12 cellular contexts compared by ENCODE assay signal in genomic region chr20:5171790-5172164, GRCh38. TPM values are rescaled to one million over a fixed set of nuclear protein-coding genes. Genes with fewer than 3 reads are reported as not detected.
DNase-seq lines count a peak whose midpoint lies in the region; ATAC-seq and TF ChIP-seq lines count a peak whose summit lies in the region.
"Had no signal": no experiment of that assay in that cellular context is flagged by ENCODE, and none has a peak within 500 bp of the region (broad histone marks: within the 10 kb centered on the region; RNA-seq: fewer than 3 reads in every experiment).

No MANE protein-coding gene starts in this region.

- TF ChIP-seq RAD21 in SK-N-SH (IDR thresholded peaks at IDR 0.05; ENCODE audit: low read length), result no peak

- TF ChIP-seq CTCF in SK-N-SH (IDR thresholded peaks at IDR 0.05) (no peak), heart right ventricle (IDR thresholded peaks at IDR 0.05) (no peak), WTC11 (IDR thresholded peaks at IDR 0.05) (no peak)

- peaks cover 19% of the 10 kb centered on the region for H4K20me1 ChIP-seq in SK-N-SH (ENCODE audit: insufficient read depth)

- TF ChIP-seq EP300 in SK-N-SH (IDR thresholded peaks at IDR 0.05; ENCODE audit: borderline replicate concordance in 1 of 2, low read depth in 1 of 2, low read length in 1 of 2), result no peak

- H3K4me1 ChIP-seq in SK-N-SH (ENCODE audit: control insufficient read depth in 1 of 2, insufficient read depth in 2 of 2, low read depth in 1 of 2, low read length in 1 of 2) (peaks cover 17 to 37% of the 10 kb centered on the region in 2 experiments; a peak in 3 of 4 replicates), heart right ventricle (peaks cover 54 to 100% (median 94%) of the 10 kb centered on the region in 9 donors), subcutaneous abdominal adipose tissue (ENCODE audit: control insufficient read depth in 5 of 5, insufficient read depth in 5 of 5, low read length in 5 of 5) (peaks cover 8 to 82% (median 55%) of the 10 kb centered on the region in 5 donors), aorta (ENCODE audit: control insufficient read depth in 1 of 2, insufficient read depth in 2 of 2, low read length in 2 of 2) (peaks cover 0 to 4% of the 10 kb centered on the region in 2 donors)

- intact Hi-C loops in heart right ventricle (cut with DNase I) (loop anchor here in 4 of 10 donors (5.0 kb wide), 2 partner anchors 34 to 44 kb away; partner anchors contain the start of gene CDS2 (in 3 of the 4)), aorta (cut with DNase I) (loop anchor here (5.0 kb wide), 2 partner anchors 34 to 39 kb away; no protein-coding TSS in a partner anchor)

- H3K9me3 ChIP-seq in SK-N-SH (no peaks in the 10 kb centered on the region), heart right ventricle (no peaks in the 10 kb centered on the region), subcutaneous abdominal adipose tissue (ENCODE audit: control insufficient read depth in 5 of 5, low read length in 5 of 5) (no peaks in the 10 kb centered on the region), aorta (ENCODE audit: control insufficient read depth, low read length) (no peaks in the 10 kb centered on the region)
- H3K9me3 ChIP-seq: body of pancreas, neutrophil had no signal

- no peaks in the 10 kb centered on the region for H3K9me2 ChIP-seq in SK-N-SH

- no peaks in the 10 kb centered on the region for H3K36me3 Mint-ChIP-seq in WTC11

- no peaks in the 10 kb centered on the region for H3K9me3 Mint-ChIP-seq in WTC11

- peaks cover 6 to 10% of the 10 kb centered on the region in 2 experiments for H3K36me3 ChIP-seq in SK-N-SH (replicated peaks in 1 of 2; ENCODE audit: control insufficient read depth in 1 of 2, insufficient read depth in 2 of 2, low read length in 1 of 2)
- H3K36me3 ChIP-seq in heart right ventricle, result peaks cover 0 to 43% (median 10%) of the 10 kb centered on the region in 9 donors
- H3K36me3 ChIP-seq in subcutaneous abdominal adipose tissue (ENCODE audit: control insufficient read depth in 5 of 5, insufficient read depth in 5 of 5, low read length in 5 of 5), result peaks cover 0 to 16% (median 11%) of the 10 kb centered on the region in 5 donors
- peaks cover 0 to 2% of the 10 kb centered on the region in 2 donors for H3K36me3 ChIP-seq in aorta (ENCODE audit: control insufficient read depth in 1 of 2, insufficient read depth in 2 of 2, low read length in 1 of 2)

- H3F3A ChIP-seq in SK-N-SH (replicated peaks; ENCODE audit: insufficient read depth), result no peaks in the 10 kb centered on the region

- POLR2A ChIA-PET in SK-N-SH (lab: Yijun Ruan, JAX), result interaction anchor here (1.1 kb wide), 1 partner anchor 11 kb away, joined by 3 read pairs; no protein-coding TSS in a partner anchor
- POLR2A ChIA-PET in WTC11 (lab: Charles Lee), result interaction anchor here (1.7 kb wide), 1 partner anchor 45 kb away, joined by 7 read pairs; the partner anchor contains the start of gene CDS2

- H3K27me3 ChIP-seq in SK-N-SH (ENCODE audit: insufficient read depth), result no peaks in the 10 kb centered on the region
- no peaks in the 10 kb centered on the region for H3K27me3 ChIP-seq in heart right ventricle
- no peaks in the 10 kb centered on the region for H3K27me3 ChIP-seq in subcutaneous abdominal adipose tissue (ENCODE audit: control insufficient read depth in 5 of 5, insufficient read depth in 4 of 5, low read length in 5 of 5)
- H3K27me3 ChIP-seq in aorta (ENCODE audit: control insufficient read depth in 1 of 2, insufficient read depth in 2 of 2, low read length in 1 of 2), result no peaks in the 10 kb centered on the region
- H3K27me3 ChIP-seq: body of pancreas, neutrophil had no signal

- 89% methylated on average over 4 of the region's 4 CpGs for WGBS in SK-N-SH (ENCODE audit: low lambda C conversion rate)
- 22 to 26% methylated on average over 4 of the region's 4 CpGs for WGBS in heart right ventricle, 2 donors
- 60 to 61% methylated on average over 4 of the region's 4 CpGs for WGBS in aorta, 2 donors

- no peak overlapping the region for H3K27ac Mint-ChIP-seq in WTC11

- no peak for ATAC-seq in SK-N-SH treated with all-trans-retinoic acid at 6 μM for 48 hours
- ATAC-seq in HG03565 (IDR thresholded peaks at IDR 0.05; ENCODE audit: unreplicated experiment), result peak; percentile 39
- ATAC-seq in heart right ventricle, result peak in 2 of 8 donors; percentile 2 to 18
- ATAC-seq in WTC11, result no peak
- no peak for ATAC-seq in HG02970 (IDR thresholded peaks at IDR 0.05; ENCODE audit: low FRiP score, unreplicated experiment)
- ATAC-seq in aorta (ENCODE audit: low FRiP score), result no peak
- ATAC-seq: PC-3 had no signal

- H2AFZ ChIP-seq in SK-N-SH (ENCODE audit: low read depth), result no peak overlapping the region

- H3K4me1 Mint-ChIP-seq in WTC11, result peaks cover 65% of the 10 kb centered on the region

- H3K79me2 ChIP-seq in SK-N-SH (ENCODE audit: insufficient read depth), result peaks cover 34% of the 10 kb centered on the region

- no peak for DNase-seq in SK-N-SH
- no peak for DNase-seq in heart right ventricle
- no peak for DNase-seq in WTC11 (ENCODE audit: low spot score)
- no peak for DNase-seq in aorta
- DNase-seq: activated CD4-positive, alpha-beta T cell treated with anti-CD3 and anti-CD28 coated beads for 4 hours; PC-3 had no signal

- H3K9ac ChIP-seq in SK-N-SH (no peak overlapping the region), subcutaneous abdominal adipose tissue (ENCODE audit: low read length in 5 of 5) (peak overlapping the region in 2 of 5 donors; percentile 11 to 26)

- no peak overlapping the region for H3K4me3 Mint-ChIP-seq in WTC11

- CTCF ChIA-PET in SK-N-SH (lab: Yijun Ruan, JAX) (interaction anchor here (2.5 to 2.8 kb wide), 2 partner anchors 20 to 45 kb away, joined by 10 to 12 read pairs; partner anchors contain the start of gene CDS2), WTC11 (lab: Charles Lee) (interaction anchor here (2.1 to 4.9 kb wide), 2 partner anchors 20 to 45 kb away, joined by 9 to 48 read pairs; partner anchors contain the start of gene CDS2)

- H3K4me3 ChIP-seq in SK-N-SH (ENCODE audit: low read depth in 2 of 2, low read length in 1 of 2) (no peak overlapping the region), heart right ventricle (peak overlapping the region in 3 of 10 donors; percentile 1 to 19 (median 13)), subcutaneous abdominal adipose tissue (ENCODE audit: low read depth in 1 of 5, low read length in 5 of 5) (no peak overlapping the region), aorta (ENCODE audit: low read length in 2 of 2) (no peak overlapping the region)
- H3K4me3 ChIP-seq: body of pancreas had no signal

- no peaks in the 10 kb centered on the region for H3K27me3 Mint-ChIP-seq in WTC11 (ENCODE audit: low read depth)

- no peak overlapping the region for H3K4me2 ChIP-seq in SK-N-SH

- H3K27ac ChIP-seq in SK-N-SH (ENCODE audit: low read depth in 2 of 2, low read length in 1 of 2), result peak overlapping the region in 1 of 2 experiments; percentile 80; a peak in 2 of 4 replicates
- H3K27ac ChIP-seq in heart right ventricle, result peak overlapping the region; percentile 41 to 87 (median 74)
- peak overlapping the region; percentile 68 for H3K27ac ChIP-seq in subcutaneous abdominal adipose tissue (ENCODE audit: low read depth, low read length)
- no peak overlapping the region for H3K27ac ChIP-seq in aorta (ENCODE audit: low read depth in 1 of 2, low read length in 2 of 2)

TF ChIP-seq in SK-N-SH, 30 proteins besides CTCF, POLR2A, EP300 and RAD21:
- TF ChIP-seq MEF2A (IDR thresholded peaks at IDR 0.05; ENCODE audit: borderline replicate concordance, low read depth) (no peak), RFX5 (IDR thresholded peaks at IDR 0.05; ENCODE audit: low read length) (0 out of 2 replicates have a peak, but pooled peaks have one; percentile 35), NFIC (IDR thresholded peaks at IDR 0.05; ENCODE audit: borderline replicate concordance) (no peak), TAF1 (IDR thresholded peaks at IDR 0.05; ENCODE audit: borderline replicate concordance, low read depth, low read length) (no peak)

RNA-seq across cellular contexts. Expression of gene CDS2, which starts 45.0 kb away (rescaled TPM):
- polyA plus RNA-seq in SK-N-SH (2012; rRNA removed) (13.9 and 22.7 TPM in 2 replicates), heart right ventricle (10 to 100 TPM; 16.7 to 23.1 TPM), aorta (10 to 100 TPM; 13.9 to 21.3 TPM)
- 19.9 and 22.1 TPM in 2 replicates for polyA plus RNA-seq in SK-N-SH (2012; cell fraction: cytosol; rRNA removed)
- polyA plus RNA-seq in SK-N-SH (2012; cell fraction: nucleus; rRNA removed), result 6.1 and 12.3 TPM in 2 replicates
- total RNA-seq in heart right ventricle (100 to 1,000 TPM in 1 of 10 donors, 10 to 100 TPM in 9; 67.5 to 100 (median 85.7) TPM), WTC11 (2021) (49.1 to 56.6 TPM (median 54.9 TPM) in 3 replicates), aorta (100 to 1,000 TPM in 1 of 2 donors, 10 to 100 TPM in 1; 78.7 to 135 TPM)

RNA-seq across cellular contexts. Expression of gene PCNA, which starts 52.0 kb away (rescaled TPM):
- polyA plus RNA-seq in SK-N-SH (2012; rRNA removed) (185 and 204 TPM in 2 replicates), heart right ventricle (10 to 100 TPM; 11.6 to 39.1 TPM), aorta (10 to 100 TPM; 34.7 to 37.4 TPM)
- polyA plus RNA-seq in SK-N-SH (2012; cell fraction: cytosol; rRNA removed), result 197 and 205 TPM in 2 replicates
- 75.7 and 102 TPM in 2 replicates for polyA plus RNA-seq in SK-N-SH (2012; cell fraction: nucleus; rRNA removed)
- total RNA-seq in heart right ventricle (10 to 100 TPM; 17.9 to 37.3 (median 21.4) TPM), WTC11 (2021) (239 to 262 TPM (median 240 TPM) in 3 replicates), aorta (10 to 100 TPM; 20.1 to 21.9 TPM)

RNA-seq across cellular contexts. Expression of gene TMEM230, which starts 58.9 kb away (rescaled TPM):
- polyA plus RNA-seq in SK-N-SH (2012; rRNA removed) (165 and 201 TPM in 2 replicates), heart right ventricle (100 to 1,000 TPM in 1 of 2 donors, 10 to 100 TPM in 1; 85.9 to 135 TPM), aorta (100 to 1,000 TPM; 140 to 158 TPM)
- polyA plus RNA-seq in SK-N-SH (2012; cell fraction: cytosol; rRNA removed), result 212 and 252 TPM in 2 replicates
- polyA plus RNA-seq in SK-N-SH (2012; cell fraction: nucleus; rRNA removed), result 42.0 and 62.2 TPM in 2 replicates
- total RNA-seq in heart right ventricle (10 to 100 TPM; 75.2 to 96.4 (median 82.0) TPM), WTC11 (2021) (72.7 to 78.4 TPM (median 73.9 TPM) in 3 replicates), aorta (10 to 100 TPM; 73.0 to 95.0 TPM)

Comparison
In these comparisons a context has a peak if more than half of its experiments do, and no peak if none do; other contexts are left out.
1. H3K27ac ChIP-seq: peak in heart right ventricle (10 of 10) and subcutaneous abdominal adipose tissue (single experiment); none in aorta (0 of 2).